1 cellular context compared by ENCODE assay signal in the genomic region with DNA sequence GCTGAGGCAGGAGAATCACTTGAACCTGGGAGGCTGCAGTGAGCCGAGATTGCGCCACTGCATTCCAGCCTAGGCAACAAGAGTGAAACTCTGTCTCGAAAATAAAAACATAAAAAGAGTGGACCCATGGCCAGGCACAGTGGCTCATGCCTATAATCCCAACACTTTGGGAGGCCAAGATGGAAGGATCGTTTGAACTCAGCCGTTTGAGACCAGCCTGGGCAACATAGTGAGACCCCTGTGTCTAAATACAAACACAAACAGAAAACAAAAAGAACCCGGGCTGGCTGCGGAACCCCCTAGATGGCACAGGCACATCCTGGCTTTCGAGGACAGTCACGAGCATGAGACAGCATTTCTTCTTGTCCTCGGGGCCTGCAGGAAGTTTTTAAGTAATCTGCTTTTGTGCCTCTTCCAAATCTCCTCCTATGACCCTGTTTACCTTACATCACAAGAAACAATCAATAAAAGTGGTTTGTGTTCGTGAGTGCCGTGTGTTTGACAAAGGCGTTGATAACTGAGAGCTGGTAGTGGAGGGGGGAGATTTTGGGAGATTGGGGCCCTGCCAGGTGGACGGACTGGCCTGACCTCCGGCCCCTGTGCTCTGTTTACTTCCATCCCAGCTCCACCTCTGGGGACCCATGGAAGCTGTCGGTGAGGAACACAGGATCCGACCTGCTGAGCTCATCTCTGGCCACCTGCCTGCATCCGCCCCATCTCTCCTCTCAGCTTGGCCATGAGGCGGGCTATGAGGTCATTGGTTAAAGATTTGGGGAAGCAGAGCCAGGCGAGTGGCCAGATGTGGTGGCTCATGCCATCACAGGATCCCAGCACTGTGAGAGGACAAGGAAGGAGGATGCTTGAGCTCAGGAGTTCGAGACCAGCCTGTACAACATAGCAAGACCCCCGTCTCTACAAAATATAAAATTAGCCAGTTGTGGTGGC.
TF ChIP-seq lines count a peak whose summit lies in the region.

No MANE protein-coding gene starts in this region.

TF ChIP-seq in K562, 482 proteins besides CTCF, POLR2A, EP300 and RAD21 (continued from another document):
- TF ChIP-seq, protein P1, sequence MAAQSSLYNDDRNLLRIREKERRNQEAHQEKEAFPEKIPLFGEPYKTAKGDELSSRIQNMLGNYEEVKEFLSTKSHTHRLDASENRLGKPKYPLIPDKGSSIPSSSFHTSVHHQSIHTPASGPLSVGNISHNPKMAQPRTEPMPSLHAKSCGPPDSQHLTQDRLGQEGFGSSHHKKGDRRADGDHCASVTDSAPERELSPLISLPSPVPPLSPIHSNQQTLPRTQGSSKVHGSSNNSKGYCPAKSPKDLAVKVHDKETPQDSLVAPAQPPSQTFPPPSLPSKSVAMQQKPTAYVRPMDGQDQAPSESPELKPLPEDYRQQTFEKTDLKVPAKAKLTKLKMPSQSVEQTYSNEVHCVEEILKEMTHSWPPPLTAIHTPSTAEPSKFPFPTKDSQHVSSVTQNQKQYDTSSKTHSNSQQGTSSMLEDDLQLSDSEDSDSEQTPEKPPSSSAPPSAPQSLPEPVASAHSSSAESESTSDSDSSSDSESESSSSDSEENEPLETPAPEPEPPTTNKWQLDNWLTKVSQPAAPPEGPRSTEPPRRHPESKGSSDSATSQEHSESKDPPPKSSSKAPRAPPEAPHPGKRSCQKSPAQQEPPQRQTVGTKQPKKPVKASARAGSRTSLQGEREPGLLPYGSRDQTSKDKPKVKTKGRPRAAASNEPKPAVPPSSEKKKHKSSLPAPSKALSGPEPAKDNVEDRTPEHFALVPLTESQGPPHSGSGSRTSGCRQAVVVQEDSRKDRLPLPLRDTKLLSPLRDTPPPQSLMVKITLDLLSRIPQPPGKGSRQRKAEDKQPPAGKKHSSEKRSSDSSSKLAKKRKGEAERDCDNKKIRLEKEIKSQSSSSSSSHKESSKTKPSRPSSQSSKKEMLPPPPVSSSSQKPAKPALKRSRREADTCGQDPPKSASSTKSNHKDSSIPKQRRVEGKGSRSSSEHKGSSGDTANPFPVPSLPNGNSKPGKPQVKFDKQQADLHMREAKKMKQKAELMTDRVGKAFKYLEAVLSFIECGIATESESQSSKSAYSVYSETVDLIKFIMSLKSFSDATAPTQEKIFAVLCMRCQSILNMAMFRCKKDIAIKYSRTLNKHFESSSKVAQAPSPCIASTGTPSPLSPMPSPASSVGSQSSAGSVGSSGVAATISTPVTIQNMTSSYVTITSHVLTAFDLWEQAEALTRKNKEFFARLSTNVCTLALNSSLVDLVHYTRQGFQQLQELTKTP (IDR thresholded peaks at IDR 0.05; ENCODE audit: low read depth in 1 of 2, partially characterized antibody in 2 of 2) = peak; percentile 2 to 68
- TF ChIP-seq ZNF79 (CRISPR knock-in tag; IDR thresholded peaks at IDR 0.05; ENCODE audit: low read depth) (0 out of 2 replicates have a peak, but pooled peaks have one; percentile 8), ZNF12 (CRISPR knock-in tag; IDR thresholded peaks at IDR 0.05) (no peak), ZNF583 (CRISPR knock-in tag; IDR thresholded peaks at IDR 0.05) (no peak; the same call in 1 of the 2 replicates), CBFA2T2 (conservative IDR thresholded peaks at IDR 0.05) (peak; percentile 29; the same call in 1 of the 2 replicates), SMARCA5 (IDR thresholded peaks at IDR 0.05) (peak; percentile 46; the same call in 1 of the 2 replicates), KLF16 (IDR thresholded peaks at IDR 0.05) (no peak), CXXC5 (CRISPR knock-in tag; IDR thresholded peaks at IDR 0.05) (peak; percentile 72), NFE2L1 (tag; IDR thresholded peaks at IDR 0.05; ENCODE audit: borderline replicate concordance, low read depth) (peak; percentile 53), NONO (IDR thresholded peaks at IDR 0.05; ENCODE audit: low read depth in 2 of 2, low read length in 1 of 2) (no peak), ATF1 (CRISPR knock-in tag; IDR thresholded peaks at IDR 0.05) (no peak), ATF1 (tag; IDR thresholded peaks at IDR 0.05) (peak; percentile 69)
- TF ChIP-seq, protein P2, sequence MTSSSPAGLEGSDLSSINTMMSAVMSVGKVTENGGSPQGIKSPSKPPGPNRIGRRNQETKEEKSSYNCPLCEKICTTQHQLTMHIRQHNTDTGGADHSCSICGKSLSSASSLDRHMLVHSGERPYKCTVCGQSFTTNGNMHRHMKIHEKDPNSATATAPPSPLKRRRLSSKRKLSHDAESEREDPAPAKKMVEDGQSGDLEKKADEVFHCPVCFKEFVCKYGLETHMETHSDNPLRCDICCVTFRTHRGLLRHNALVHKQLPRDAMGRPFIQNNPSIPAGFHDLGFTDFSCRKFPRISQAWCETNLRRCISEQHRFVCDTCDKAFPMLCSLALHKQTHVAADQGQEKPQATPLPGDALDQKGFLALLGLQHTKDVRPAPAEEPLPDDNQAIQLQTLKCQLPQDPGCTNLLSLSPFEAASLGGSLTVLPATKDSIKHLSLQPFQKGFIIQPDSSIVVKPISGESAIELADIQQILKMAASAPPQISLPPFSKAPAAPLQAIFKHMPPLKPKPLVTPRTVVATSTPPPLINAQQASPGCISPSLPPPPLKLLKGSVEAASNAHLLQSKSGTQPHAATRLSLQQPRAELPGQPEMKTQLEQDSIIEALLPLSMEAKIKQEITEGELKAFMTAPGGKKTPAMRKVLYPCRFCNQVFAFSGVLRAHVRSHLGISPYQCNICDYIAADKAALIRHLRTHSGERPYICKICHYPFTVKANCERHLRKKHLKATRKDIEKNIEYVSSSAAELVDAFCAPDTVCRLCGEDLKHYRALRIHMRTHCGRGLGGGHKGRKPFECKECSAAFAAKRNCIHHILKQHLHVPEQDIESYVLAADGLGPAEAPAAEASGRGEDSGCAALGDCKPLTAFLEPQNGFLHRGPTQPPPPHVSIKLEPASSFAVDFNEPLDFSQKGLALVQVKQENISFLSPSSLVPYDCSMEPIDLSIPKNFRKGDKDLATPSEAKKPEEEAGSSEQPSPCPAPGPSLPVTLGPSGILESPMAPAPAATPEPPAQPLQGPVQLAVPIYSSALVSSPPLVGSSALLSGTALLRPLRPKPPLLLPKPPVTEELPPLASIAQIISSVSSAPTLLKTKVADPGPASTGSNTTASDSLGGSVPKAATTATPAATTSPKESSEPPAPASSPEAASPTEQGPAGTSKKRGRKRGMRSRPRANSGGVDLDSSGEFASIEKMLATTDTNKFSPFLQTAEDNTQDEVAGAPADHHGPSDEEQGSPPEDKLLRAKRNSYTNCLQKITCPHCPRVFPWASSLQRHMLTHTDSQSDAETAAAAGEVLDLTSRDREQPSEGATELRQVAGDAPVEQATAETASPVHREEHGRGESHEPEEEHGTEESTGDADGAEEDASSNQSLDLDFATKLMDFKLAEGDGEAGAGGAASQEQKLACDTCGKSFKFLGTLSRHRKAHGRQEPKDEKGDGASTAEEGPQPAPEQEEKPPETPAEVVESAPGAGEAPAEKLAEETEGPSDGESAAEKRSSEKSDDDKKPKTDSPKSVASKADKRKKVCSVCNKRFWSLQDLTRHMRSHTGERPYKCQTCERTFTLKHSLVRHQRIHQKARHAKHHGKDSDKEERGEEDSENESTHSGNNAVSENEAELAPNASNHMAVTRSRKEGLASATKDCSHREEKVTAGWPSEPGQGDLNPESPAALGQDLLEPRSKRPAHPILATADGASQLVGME (CRISPR knock-in tag; IDR thresholded peaks at IDR 0.05) = peak; percentile 86; the same call in 1 of the 2 replicates
